In the genomic region with DNA sequence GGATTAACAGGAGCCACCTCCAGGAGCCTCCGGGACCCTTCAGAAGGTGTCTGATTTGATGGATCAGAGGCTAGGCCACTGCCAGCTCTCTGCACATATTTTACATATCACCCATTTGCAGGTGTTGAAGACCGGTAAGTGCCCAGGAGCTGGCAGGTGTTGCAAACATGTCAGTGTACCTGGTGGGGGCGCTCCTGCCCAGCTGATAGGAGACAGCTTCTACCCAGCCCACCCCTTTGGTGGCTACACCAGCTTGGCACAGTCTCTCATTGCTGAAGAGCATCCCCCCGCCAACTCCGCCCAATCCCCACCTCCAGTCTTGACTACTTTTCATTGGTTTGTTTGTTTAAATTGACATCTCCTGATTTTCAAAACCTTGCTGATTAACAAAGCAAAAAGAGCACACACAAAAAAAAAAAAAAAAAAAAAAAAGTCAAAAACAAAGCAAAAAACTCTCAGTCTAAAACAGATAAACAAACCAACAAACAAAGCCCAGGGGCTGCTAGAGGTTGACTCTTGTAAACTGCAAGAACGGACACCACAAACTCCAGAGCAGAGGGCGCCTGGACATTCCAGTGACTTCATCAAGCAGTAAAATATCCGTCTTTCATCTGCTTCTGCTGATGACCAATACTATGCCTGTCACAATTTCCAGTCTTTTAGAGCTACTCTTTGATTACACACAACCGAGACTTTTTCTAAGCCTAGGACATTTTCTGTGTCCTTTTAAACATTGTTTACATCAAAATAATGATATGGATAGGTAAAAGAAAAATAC, we compare ENCODE assay signal across 12 cellular contexts.
DNase-seq lines count a peak whose midpoint lies in the region; ATAC-seq, FAIRE-seq and TF ChIP-seq lines count a peak whose summit lies in the region.
"Had no signal": no experiment of that assay in that cellular context is flagged by ENCODE, and none has a peak within 500 bp of the region (broad histone marks: within the 10 kb centered on the region; RNA-seq: fewer than 3 reads in every experiment).

No MANE protein-coding gene starts in this region.

- no peaks in the 10 kb centered on the region for H3K36me3 ChIP-seq in endothelial cell of umbilical vein (ENCODE audit: control insufficient read depth in 2 of 2, extremely low read depth in 1 of 2, insufficient read depth in 2 of 2, low read length in 2 of 2)

- H3K9ac ChIP-seq in endothelial cell of umbilical vein (replicated peaks; ENCODE audit: extremely low read depth, insufficient read depth, low read length), result no peak overlapping the region

- no TSS peak for BruUV-seq in endothelial cell of umbilical vein (replicated peaks; lab: Mats Ljungman, UMichigan)

- TF ChIP-seq POLR2A in endothelial cell of umbilical vein (IDR thresholded peaks at IDR 0.05; ENCODE audit: low read depth, low read length), result no peak

- intact Hi-C loops in activated CD8-positive, alpha-beta T cell treated with anti-CD3 and anti-CD28 coated beads for 36 hours (cut with micrococcal nuclease), result no loop called here
- intact Hi-C loops in endothelial cell of umbilical vein (cut with micrococcal nuclease), result loop anchor here (1.0 kb wide), 1 partner anchor 228 kb away; no protein-coding TSS in a partner anchor

- H3K9me3 Mint-ChIP-seq in activated CD8-positive, alpha-beta T cell treated with anti-CD3 and anti-CD28 coated beads for 36 hours, result no peaks in the 10 kb centered on the region
- no peaks in the 10 kb centered on the region for H3K9me3 Mint-ChIP-seq in activated CD8-positive, alpha-beta T cell treated with anti-CD3 and anti-CD28 coated beads, Interleukin-2, amount 10 ng/mL, durations not matched to agents 7 days and 5 days (ENCODE audit: insufficient read depth)

- ATAC-seq in activated CD8-positive, alpha-beta T cell treated with anti-CD3 and anti-CD28 coated beads for 36 hours, result no peak
- no peak for ATAC-seq in activated CD8-positive, alpha-beta T cell treated with anti-CD3 and anti-CD28 coated beads, Interleukin-2, amount 10 ng/mL, durations not matched to agents 7 days and 5 days
- no peak for ATAC-seq in GM21360 (IDR thresholded peaks at IDR 0.05; ENCODE audit: unreplicated experiment)
- ATAC-seq: CD8-positive, alpha-beta T cell had no signal

- H3K4me1 ChIP-seq in endothelial cell of umbilical vein (ENCODE audit: control insufficient read depth, extremely low read depth, insufficient read depth, low read length), result no peaks in the 10 kb centered on the region

- no peaks in the 10 kb centered on the region for H4K20me1 ChIP-seq in endothelial cell of umbilical vein (replicated peaks; ENCODE audit: control insufficient read depth, extremely low read depth, insufficient read depth, low read length)

- H3K27me3 ChIP-seq in endothelial cell of umbilical vein (ENCODE audit: control insufficient read depth in 2 of 2, insufficient read depth in 2 of 2, low read length in 2 of 2), result no peaks in the 10 kb centered on the region

- DNase-seq in activated CD8-positive, alpha-beta T cell treated with anti-CD3 and anti-CD28 coated beads for 36 hours, result peak; percentile 20
- no peak for DNase-seq in activated CD8-positive, alpha-beta T cell treated with anti-CD3 and anti-CD28 coated beads, Interleukin-2, amount 10 ng/mL, durations not matched to agents 7 days and 5 days
- DNase-seq in NCI-H69 (lab: John Stamatoyannopoulos, UW) (peak; percentile 73), endothelial cell of umbilical vein (ENCODE audit: low read depth, low spot score) (peak; percentile 25), substantia nigra (lab: John Stamatoyannopoulos, UW) (peak in 31 of 49 donors; percentile 0 to 48 (median 13)), NCI-H187 (lab: John Stamatoyannopoulos, UW) (no peak)
- no peak for DNase-seq in effector CD8-positive, alpha-beta T cell (lab: John Stamatoyannopoulos, UW)
- DNase-seq: HCEC 1CT, NCI-H146 had no signal

- H3K9me1 ChIP-seq in endothelial cell of umbilical vein (replicated peaks; ENCODE audit: control insufficient read depth, extremely low read depth, insufficient read depth, low read length), result no peaks in the 10 kb centered on the region

- H3K27ac Mint-ChIP-seq in activated CD8-positive, alpha-beta T cell treated with anti-CD3 and anti-CD28 coated beads for 36 hours, result no peak overlapping the region
- H3K27ac Mint-ChIP-seq in activated CD8-positive, alpha-beta T cell treated with anti-CD3 and anti-CD28 coated beads, Interleukin-2, amount 10 ng/mL, durations not matched to agents 7 days and 5 days, result no peak overlapping the region
- H3K27ac Mint-ChIP-seq: CD8-positive, alpha-beta T cell had no signal

- H3K27me3 Mint-ChIP-seq in activated CD8-positive, alpha-beta T cell treated with anti-CD3 and anti-CD28 coated beads for 36 hours, result no peaks in the 10 kb centered on the region
- no peaks in the 10 kb centered on the region for H3K27me3 Mint-ChIP-seq in activated CD8-positive, alpha-beta T cell treated with anti-CD3 and anti-CD28 coated beads, Interleukin-2, amount 10 ng/mL, durations not matched to agents 7 days and 5 days (ENCODE audit: low read depth)

- H3K4me3 ChIP-seq in endothelial cell of umbilical vein (replicated peaks in 1 of 3; ENCODE audit: insufficient read depth in 1 of 3, low read depth in 1 of 3, low read length in 3 of 3), result no peak overlapping the region

- no peaks in the 10 kb centered on the region for H3K4me1 Mint-ChIP-seq in activated CD8-positive, alpha-beta T cell treated with anti-CD3 and anti-CD28 coated beads for 36 hours (ENCODE audit: low read depth)
- H3K4me1 Mint-ChIP-seq in activated CD8-positive, alpha-beta T cell treated with anti-CD3 and anti-CD28 coated beads, Interleukin-2, amount 10 ng/mL, durations not matched to agents 7 days and 5 days (ENCODE audit: low read depth), result no peaks in the 10 kb centered on the region

- no peak overlapping the region for H2AFZ ChIP-seq in endothelial cell of umbilical vein (ENCODE audit: low read depth, low read length)

- no peak overlapping the region for H3K4me2 ChIP-seq in endothelial cell of umbilical vein (ENCODE audit: insufficient read depth, low read length)

- no peak for FAIRE-seq in endothelial cell of umbilical vein (lab: Jason Lieb, UNC)
- FAIRE-seq: islet of Langerhans had no signal

- no peak for TF ChIP-seq CTCF in activated CD8-positive, alpha-beta T cell treated with anti-CD3 and anti-CD28 coated beads for 36 hours (IDR thresholded peaks at IDR 0.05)
- peak; percentile 15 to 38 for TF ChIP-seq CTCF in endothelial cell of umbilical vein (IDR thresholded peaks at IDR 0.05; ENCODE audit: extremely low read depth in 1 of 2, insufficient read depth in 1 of 2, low read depth in 1 of 2, low read length in 2 of 2)

- H3K27ac ChIP-seq in endothelial cell of umbilical vein (ENCODE audit: insufficient read depth, low read depth, low read length) (no peak overlapping the region), substantia nigra (ENCODE audit: low read depth, low read length, poor library complexity, severe bottlenecking) (no peak overlapping the region)

- no peaks in the 10 kb centered on the region for H3K36me3 Mint-ChIP-seq in activated CD8-positive, alpha-beta T cell treated with anti-CD3 and anti-CD28 coated beads for 36 hours (ENCODE audit: low read depth)
- H3K36me3 Mint-ChIP-seq in activated CD8-positive, alpha-beta T cell treated with anti-CD3 and anti-CD28 coated beads, Interleukin-2, amount 10 ng/mL, durations not matched to agents 7 days and 5 days (ENCODE audit: low read depth), result no peaks in the 10 kb centered on the region
- H3K36me3 Mint-ChIP-seq: CD8-positive, alpha-beta T cell had no signal

- no peaks in the 10 kb centered on the region for H3K9me3 ChIP-seq in endothelial cell of umbilical vein (replicated peaks; ENCODE audit: control insufficient read depth, insufficient read depth, low read length)

- no peak overlapping the region for H3K4me3 Mint-ChIP-seq in activated CD8-positive, alpha-beta T cell treated with anti-CD3 and anti-CD28 coated beads for 36 hours
- no peak overlapping the region for H3K4me3 Mint-ChIP-seq in activated CD8-positive, alpha-beta T cell treated with anti-CD3 and anti-CD28 coated beads, Interleukin-2, amount 10 ng/mL, durations not matched to agents 7 days and 5 days
- H3K4me3 Mint-ChIP-seq: CD8-positive, alpha-beta T cell had no signal

- dilution Hi-C loops in endothelial cell of umbilical vein (cut with MboI; ENCODE audit: extremely low pct_ligation_motif_present, low sequenced_read_pairs), result no loop called here

- no peaks in the 10 kb centered on the region for H3K79me2 ChIP-seq in endothelial cell of umbilical vein (ENCODE audit: control insufficient read depth, insufficient read depth, low read length)

- CTCF ChIA-PET in activated CD8-positive, alpha-beta T cell treated with anti-CD3 and anti-CD28 coated beads for 36 hours (lab: Charles Lee), result no interaction called here
- CTCF ChIA-PET in activated CD8-positive, alpha-beta T cell treated with anti-CD3 and anti-CD28 coated beads, Interleukin-2, amount 10 ng/mL, durations not matched to agents 7 days and 5 days (lab: Charles Lee), result no interaction called here
- CTCF ChIA-PET in endothelial cell of umbilical vein (lab: Charles Lee), result interaction anchor here (0.8 to 0.9 kb wide), 2 partner anchors 103 to 819 kb away, joined by 3 to 6 read pairs; no protein-coding TSS in a partner anchor

- POLR2A ChIA-PET in activated CD8-positive, alpha-beta T cell treated with anti-CD3 and anti-CD28 coated beads for 36 hours (lab: Charles Lee), result no interaction called here
- POLR2A ChIA-PET in activated CD8-positive, alpha-beta T cell treated with anti-CD3 and anti-CD28 coated beads, Interleukin-2, amount 10 ng/mL, durations not matched to agents 7 days and 5 days (lab: Charles Lee), result no interaction called here
- POLR2A ChIA-PET in endothelial cell of umbilical vein (lab: Charles Lee), result no interaction called here

TF ChIP-seq in endothelial cell of umbilical vein, 7 proteins besides CTCF, POLR2A, EP300 and RAD21:
- TF ChIP-seq GATA2 (IDR thresholded peaks at IDR 0.05; ENCODE audit: insufficient read depth, insufficient read length, low read depth, low read length), result no peak
- no peak for TF ChIP-seq POLR2AphosphoS5 (IDR thresholded peaks at IDR 0.05; ENCODE audit: insufficient read depth, low read depth, low read length)
- TF ChIP-seq JUN (IDR thresholded peaks at IDR 0.05; ENCODE audit: borderline replicate concordance, insufficient read depth, insufficient read length, low read depth), result no peak
- no peak for TF ChIP-seq FOS (IDR thresholded peaks at IDR 0.05; ENCODE audit: borderline replicate concordance, insufficient read depth, low read length)
- no peak for TF ChIP-seq EZH2 (IDR thresholded peaks at IDR 0.05; ENCODE audit: borderline replicate concordance, low read depth, low read length, severe bottlenecking)
- TF ChIP-seq, protein P1, sequence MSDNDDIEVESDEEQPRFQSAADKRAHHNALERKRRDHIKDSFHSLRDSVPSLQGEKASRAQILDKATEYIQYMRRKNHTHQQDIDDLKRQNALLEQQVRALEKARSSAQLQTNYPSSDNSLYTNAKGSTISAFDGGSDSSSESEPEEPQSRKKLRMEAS (IDR thresholded peaks at IDR 0.05; ENCODE audit: insufficient read depth, insufficient read length), result no peak
- TF ChIP-seq MYC (IDR thresholded peaks at IDR 0.05; ENCODE audit: low read depth, low read length), result no peak

Comparison
In these comparisons a context has a peak if more than half of its experiments do, and no peak if none do; other contexts are left out.
1. DNase-seq: peak in activated CD8-positive, alpha-beta T cell treated with anti-CD3 and anti-CD28 coated beads for 36 hours (single experiment), NCI-H69 (single experiment), endothelial cell of umbilical vein (single experiment) and substantia nigra (31 of 49); none in activated CD8-positive, alpha-beta T cell treated with anti-CD3 and anti-CD28 coated beads, Interleukin-2, amount 10 ng/mL, durations not matched to agents 7 days and 5 days (single experiment), NCI-H187 (0 of 2) and effector CD8-positive, alpha-beta T cell (single experiment).